Comparison of ENCODE assay signal across 9 cellular contexts in genomic region chr19:18109731-18110671, GRCh38. TPM values are rescaled to one million over a fixed set of nuclear protein-coding genes. Genes with fewer than 3 reads are reported as not detected.
A peak's percentile ranks its signal among the peaks of the same experiment; 100 is the strongest.
DNase-seq lines count a peak whose midpoint lies in the region; ATAC-seq, FAIRE-seq and TF ChIP-seq lines count a peak whose summit lies in the region.
"Had no signal": no experiment of that assay in that cellular context is flagged by ENCODE, and none has a peak within 500 bp of the region (broad histone marks: within the 10 kb centered on the region; RNA-seq: fewer than 3 reads in every experiment).

No MANE protein-coding gene starts in this region.

- DNase-seq in CD4-positive, CD25-positive, alpha-beta regulatory T cell = peak; percentile 34 to 44 (median 42)
- DNase-seq in activated CD4-positive, alpha-beta T cell treated with anti-CD3 and anti-CD28 coated beads, Interleukin-2, amount 10 ng/mL, durations not matched to agents 24 days and 14 days = peak; percentile 89
- no peak for DNase-seq in endothelial cell of umbilical vein (ENCODE audit: low read depth, low spot score)
- DNase-seq in thoracic aorta (ENCODE audit: low spot score) = no peak
- DNase-seq in KBM-7 = no peak

- H3K27me3 ChIP-seq in CD4-positive, CD25-positive, alpha-beta regulatory T cell (ENCODE audit: control insufficient read depth, insufficient read depth, low read length) = no peaks in the 10 kb centered on the region
- H3K27me3 ChIP-seq in endothelial cell of umbilical vein (ENCODE audit: control insufficient read depth in 2 of 2, insufficient read depth in 2 of 2, low read length in 2 of 2) = peaks cover 0 to 7% of the 10 kb centered on the region in 2 experiments
- H3K27me3 ChIP-seq in muscle layer of colon (ENCODE audit: control insufficient read depth in 1 of 2, insufficient read depth in 2 of 2, low read length in 2 of 2) = peaks cover 0 to 18% of the 10 kb centered on the region in 2 donors
- H3K27me3 ChIP-seq in thoracic aorta (replicated peaks; ENCODE audit: insufficient read depth) = no peaks in the 10 kb centered on the region

- H3K4me2 ChIP-seq in endothelial cell of umbilical vein (ENCODE audit: insufficient read depth, low read length) = peak overlapping the region; percentile 40

- peak overlapping the region; percentile 85 to 96 (median 86) for H3K4me3 Mint-ChIP-seq in CD4-positive, CD25-positive, alpha-beta regulatory T cell
- peak overlapping the region; percentile 80 for H3K4me3 Mint-ChIP-seq in activated CD4-positive, alpha-beta T cell treated with anti-CD3 and anti-CD28 coated beads, Interleukin-2, amount 10 ng/mL, durations not matched to agents 24 days and 14 days

- H3K9me3 Mint-ChIP-seq in CD4-positive, CD25-positive, alpha-beta regulatory T cell = no peaks in the 10 kb centered on the region
- H3K9me3 Mint-ChIP-seq in activated CD4-positive, alpha-beta T cell treated with anti-CD3 and anti-CD28 coated beads, Interleukin-2, amount 10 ng/mL, durations not matched to agents 24 days and 14 days = no peaks in the 10 kb centered on the region

- no peaks in the 10 kb centered on the region for H3K79me2 ChIP-seq in endothelial cell of umbilical vein (ENCODE audit: control insufficient read depth, insufficient read depth, low read length)

- peaks cover 3% of the 10 kb centered on the region for H3K36me3 Mint-ChIP-seq in CD4-positive, CD25-positive, alpha-beta regulatory T cell
- H3K36me3 Mint-ChIP-seq in activated CD4-positive, alpha-beta T cell treated with anti-CD3 and anti-CD28 coated beads, Interleukin-2, amount 10 ng/mL, durations not matched to agents 24 days and 14 days (ENCODE audit: low read depth) = peaks cover 4% of the 10 kb centered on the region

- no peak for TF ChIP-seq POLR2A in endothelial cell of umbilical vein (IDR thresholded peaks at IDR 0.05; ENCODE audit: low read depth, low read length)

- peak; percentile 61 to 67 for ATAC-seq in CD4-positive, CD25-positive, alpha-beta regulatory T cell (ENCODE audit: low read depth in 2 of 2)
- peak; percentile 48 for ATAC-seq in HG02798 (IDR thresholded peaks at IDR 0.05; ENCODE audit: poor library complexity, unreplicated experiment)
- no peak for ATAC-seq in thoracic aorta (ENCODE audit: insufficient number of reproducible peaks, low FRiP score, low read depth)
- no peak for ATAC-seq in HG02623 (IDR thresholded peaks at IDR 0.05; ENCODE audit: unreplicated experiment)

- peak overlapping the region; percentile 79 for H2AFZ ChIP-seq in endothelial cell of umbilical vein (ENCODE audit: low read depth, low read length)

- BruUV-seq in endothelial cell of umbilical vein (replicated peaks; lab: Mats Ljungman, UMichigan) = no TSS peak

- H3K4me3 ChIP-seq in CD4-positive, CD25-positive, alpha-beta regulatory T cell (ENCODE audit: low read depth, low read length) = no peak overlapping the region
- H3K4me3 ChIP-seq in endothelial cell of umbilical vein (replicated peaks in 1 of 3; ENCODE audit: insufficient read depth in 1 of 3, low read depth in 1 of 3, low read length in 3 of 3) (peak overlapping the region; percentile 20 to 41 (median 30)), muscle layer of colon (ENCODE audit: low read depth in 1 of 2, low read length in 2 of 2) (peak overlapping the region; percentile 65 to 91), thoracic aorta (peak overlapping the region; percentile 91)

- no peaks in the 10 kb centered on the region for H3K27me3 Mint-ChIP-seq in CD4-positive, CD25-positive, alpha-beta regulatory T cell
- no peaks in the 10 kb centered on the region for H3K27me3 Mint-ChIP-seq in activated CD4-positive, alpha-beta T cell treated with anti-CD3 and anti-CD28 coated beads, Interleukin-2, amount 10 ng/mL, durations not matched to agents 24 days and 14 days

- no peaks in the 10 kb centered on the region for H4K20me1 ChIP-seq in endothelial cell of umbilical vein (replicated peaks; ENCODE audit: control insufficient read depth, extremely low read depth, insufficient read depth, low read length)

- no peaks in the 10 kb centered on the region for H3K9me3 ChIP-seq in CD4-positive, CD25-positive, alpha-beta regulatory T cell (ENCODE audit: control insufficient read depth in 2 of 2, low read length in 2 of 2)
- H3K9me3 ChIP-seq in endothelial cell of umbilical vein (replicated peaks; ENCODE audit: control insufficient read depth, insufficient read depth, low read length) (no peaks in the 10 kb centered on the region), muscle layer of colon (ENCODE audit: low read length) (no peaks in the 10 kb centered on the region), thoracic aorta (no peaks in the 10 kb centered on the region)

- peak overlapping the region; percentile 55 for H3K27ac ChIP-seq in CD4-positive, CD25-positive, alpha-beta regulatory T cell (ENCODE audit: insufficient read depth, low read length, poor library complexity, severe bottlenecking)
- H3K27ac ChIP-seq in endothelial cell of umbilical vein (ENCODE audit: insufficient read depth, low read depth, low read length) (no peak overlapping the region), muscle layer of colon (ENCODE audit: low read depth, low read length) (no peak overlapping the region), thoracic aorta (peak overlapping the region in 1 of 2 donors; percentile 66)

- in situ Hi-C loops in KBM-7 (cut with MboI; ENCODE audit: low pct_unique_long_range_greater_than_20kb, low sequenced_read_pairs) = no loop called here

- no peaks in the 10 kb centered on the region for H3K9me1 ChIP-seq in endothelial cell of umbilical vein (replicated peaks; ENCODE audit: control insufficient read depth, extremely low read depth, insufficient read depth, low read length)

- peaks cover 18% of the 10 kb centered on the region for H3K4me1 ChIP-seq in CD4-positive, CD25-positive, alpha-beta regulatory T cell (ENCODE audit: control insufficient read depth, insufficient read depth, low read length, poor library complexity, severe bottlenecking)
- H3K4me1 ChIP-seq in endothelial cell of umbilical vein (ENCODE audit: control insufficient read depth, extremely low read depth, insufficient read depth, low read length) (no peaks in the 10 kb centered on the region), muscle layer of colon (ENCODE audit: insufficient read depth, low read length) (peaks cover 7% of the 10 kb centered on the region), thoracic aorta (ENCODE audit: control insufficient read depth in 1 of 2, low read depth in 2 of 2) (peaks cover 4 to 19% of the 10 kb centered on the region in 2 donors)

- CTCF ChIA-PET in endothelial cell of umbilical vein (lab: Charles Lee) = interaction anchor here (0.6 to 6.4 kb wide), 7 partner anchors 56 to 261 kb away, joined by 3 to 210 read pairs (median 4); a partner anchor contains a TSS

- TF ChIP-seq CTCF in endothelial cell of umbilical vein (IDR thresholded peaks at IDR 0.05; ENCODE audit: extremely low read depth in 1 of 2, insufficient read depth in 1 of 2, low read depth in 1 of 2, low read length in 2 of 2) (no peak), thoracic aorta (IDR thresholded peaks at IDR 0.05) (no peak)

- peaks cover 0 to 32% (median 16%) of the 10 kb centered on the region in 4 donors for H3K4me1 Mint-ChIP-seq in CD4-positive, CD25-positive, alpha-beta regulatory T cell
- H3K4me1 Mint-ChIP-seq in activated CD4-positive, alpha-beta T cell treated with anti-CD3 and anti-CD28 coated beads, Interleukin-2, amount 10 ng/mL, durations not matched to agents 24 days and 14 days = peaks cover 16% of the 10 kb centered on the region

- H3K36me3 ChIP-seq in CD4-positive, CD25-positive, alpha-beta regulatory T cell (ENCODE audit: control insufficient read depth, insufficient read depth, low read length) = no peaks in the 10 kb centered on the region
- H3K36me3 ChIP-seq in endothelial cell of umbilical vein (ENCODE audit: control insufficient read depth in 2 of 2, extremely low read depth in 1 of 2, insufficient read depth in 2 of 2, low read length in 2 of 2) (no peaks in the 10 kb centered on the region), muscle layer of colon (ENCODE audit: insufficient read depth, low read length) (no peaks in the 10 kb centered on the region), thoracic aorta (no peaks in the 10 kb centered on the region)

- H3K27ac Mint-ChIP-seq in CD4-positive, CD25-positive, alpha-beta regulatory T cell = peak overlapping the region in 1 of 3 donors; percentile 93
- no peak overlapping the region for H3K27ac Mint-ChIP-seq in activated CD4-positive, alpha-beta T cell treated with anti-CD3 and anti-CD28 coated beads, Interleukin-2, amount 10 ng/mL, durations not matched to agents 24 days and 14 days

- H3K9ac ChIP-seq in endothelial cell of umbilical vein (replicated peaks; ENCODE audit: extremely low read depth, insufficient read depth, low read length) (no peak overlapping the region), muscle layer of colon (ENCODE audit: low read length) (no peak overlapping the region)

- intact Hi-C loops in activated CD4-positive, alpha-beta T cell treated with anti-CD3 and anti-CD28 coated beads, Interleukin-2, amount 10 ng/mL, durations not matched to agents 24 days and 14 days (cut with micrococcal nuclease) = no loop called here
- intact Hi-C loops in endothelial cell of umbilical vein (cut with micrococcal nuclease) = loop anchor here (10.0 kb wide), 1 partner anchor 215 kb away; the partner anchor contains the start of gene LSM4

- POLR2A ChIA-PET in endothelial cell of umbilical vein (lab: Charles Lee) = no interaction called here

- FAIRE-seq in endothelial cell of umbilical vein (lab: Jason Lieb, UNC) = no peak

- dilution Hi-C loops in endothelial cell of umbilical vein (cut with MboI; ENCODE audit: extremely low pct_ligation_motif_present, low sequenced_read_pairs) = no loop called here

RNA-seq across cellular contexts. Expression of gene MAST3, which starts 12.4 kb away (rescaled TPM):
- 45.9 TPM for total RNA-seq in CD4-positive, CD25-positive, alpha-beta regulatory T cell
- 1 to 10 TPM; 8.1 to 9.0 (median 8.6) TPM for polyA plus RNA-seq in CD4-positive, CD25-positive, alpha-beta regulatory T cell
- 16.2 and 17.2 TPM in 2 replicates for total RNA-seq in activated CD4-positive, alpha-beta T cell treated with anti-CD3 and anti-CD28 coated beads, Interleukin-2, amount 10 ng/mL, durations not matched to agents 24 days and 14 days
- 2.7 and 4.2 TPM in 2 replicates for total RNA-seq in endothelial cell of umbilical vein
- polyA plus RNA-seq in endothelial cell of umbilical vein = 1.5 TPM in 2 replicates
- polyA plus RNA-seq in endothelial cell of umbilical vein (2011; cell fraction: cytosol; rRNA removed) = 0.94 and 1.1 TPM in 2 replicates
- 2.3 and 2.4 TPM in 2 replicates for polyA plus RNA-seq in endothelial cell of umbilical vein (2011; cell fraction: nucleus; rRNA removed)
- 1.9 and 3.3 TPM in 2 replicates for polyA plus RNA-seq in endothelial cell of umbilical vein (2012)
- polyA minus RNA-seq in endothelial cell of umbilical vein = 2.4 and 2.5 TPM in 2 replicates
- polyA minus RNA-seq in endothelial cell of umbilical vein (2011; cell fraction: cytosol; rRNA and poly(A)+ RNA removed) = 4.2 TPM
- 1.9 and 2.2 TPM in 2 replicates for polyA minus RNA-seq in endothelial cell of umbilical vein (2011; cell fraction: nucleus; rRNA and poly(A)+ RNA removed)
- total RNA-seq in thoracic aorta = 10 to 100 TPM; 18.7 to 27.8 TPM

RNA-seq across cellular contexts. Expression of gene IL12RB1, which starts 23.3 kb away (rescaled TPM):
- 60.4 TPM for total RNA-seq in CD4-positive, CD25-positive, alpha-beta regulatory T cell
- 10 to 100 TPM; 34.9 to 53.2 (median 46.3) TPM for polyA plus RNA-seq in CD4-positive, CD25-positive, alpha-beta regulatory T cell
- 37.0 and 38.8 TPM in 2 replicates for total RNA-seq in activated CD4-positive, alpha-beta T cell treated with anti-CD3 and anti-CD28 coated beads, Interleukin-2, amount 10 ng/mL, durations not matched to agents 24 days and 14 days
- total RNA-seq in endothelial cell of umbilical vein (not detected in 2 replicates), thoracic aorta (1 to 10 TPM; 1.6 to 5.4 TPM)
- not detected in 2 replicates for polyA plus RNA-seq in endothelial cell of umbilical vein
- not detected in 2 replicates for polyA plus RNA-seq in endothelial cell of umbilical vein (2011; cell fraction: cytosol; rRNA removed)
- not detected in 2 replicates for polyA plus RNA-seq in endothelial cell of umbilical vein (2011; cell fraction: nucleus; rRNA removed)
- polyA plus RNA-seq in endothelial cell of umbilical vein (2012) = not detected in 2 replicates
- polyA minus RNA-seq in endothelial cell of umbilical vein = not detected in 2 replicates
- not detected for polyA minus RNA-seq in endothelial cell of umbilical vein (2011; cell fraction: cytosol; rRNA and poly(A)+ RNA removed)
- polyA minus RNA-seq in endothelial cell of umbilical vein (2011; cell fraction: nucleus; rRNA and poly(A)+ RNA removed) = not detected in 2 replicates
- total RNA-seq: LHCN-M2 had no signal

RNA-seq across cellular contexts. Expression of gene PIK3R2, which starts 43.0 kb away (rescaled TPM):
- total RNA-seq in CD4-positive, CD25-positive, alpha-beta regulatory T cell = 9.4 TPM
- 1 to 10 TPM in 2 of 4 donors, under 1 TPM in 2; 0.42 to 3.6 (median 2.0) TPM for polyA plus RNA-seq in CD4-positive, CD25-positive, alpha-beta regulatory T cell
- 19.6 and 20.7 TPM in 2 replicates for total RNA-seq in activated CD4-positive, alpha-beta T cell treated with anti-CD3 and anti-CD28 coated beads, Interleukin-2, amount 10 ng/mL, durations not matched to agents 24 days and 14 days
- total RNA-seq in endothelial cell of umbilical vein = 14.4 and 15.2 TPM in 2 replicates
- 7.5 and 8.1 TPM in 2 replicates for polyA plus RNA-seq in endothelial cell of umbilical vein
- 4.4 and 5.8 TPM in 2 replicates for polyA plus RNA-seq in endothelial cell of umbilical vein (2011; cell fraction: cytosol; rRNA removed)
- 13.3 and 13.5 TPM in 2 replicates for polyA plus RNA-seq in endothelial cell of umbilical vein (2011; cell fraction: nucleus; rRNA removed)
- 7.9 and 10.4 TPM in 2 replicates for polyA plus RNA-seq in endothelial cell of umbilical vein (2012)
- 3.2 TPM in 1 of 2 replicates, not detected in the other for polyA minus RNA-seq in endothelial cell of umbilical vein
- polyA minus RNA-seq in endothelial cell of umbilical vein (2011; cell fraction: cytosol; rRNA and poly(A)+ RNA removed) = 17.9 TPM
- 5.6 and 6.2 TPM in 2 replicates for polyA minus RNA-seq in endothelial cell of umbilical vein (2011; cell fraction: nucleus; rRNA and poly(A)+ RNA removed)
- total RNA-seq in thoracic aorta = 10 to 100 TPM; 14.3 to 15.8 TPM

Comparison
In these comparisons a context has a peak if more than half of its experiments do, and no peak if none do; other contexts are left out.
1. ATAC-seq: peak in CD4-positive, CD25-positive, alpha-beta regulatory T cell (2 of 2) and HG02798 (single experiment); none in thoracic aorta (single experiment) and HG02623 (single experiment).
2. DNase-seq: peak in CD4-positive, CD25-positive, alpha-beta regulatory T cell (3 of 3) and activated CD4-positive, alpha-beta T cell treated with anti-CD3 and anti-CD28 coated beads, Interleukin-2, amount 10 ng/mL, durations not matched to agents 24 days and 14 days (single experiment); none in endothelial cell of umbilical vein (single experiment), thoracic aorta (single experiment) and KBM-7 (single experiment).